1 cellular context compared by ENCODE assay signal in genomic region chr12:64621257-64621942, GRCh38.
A peak's percentile ranks its signal among the peaks of the same experiment; 100 is the strongest.
TF ChIP-seq lines count a peak whose summit lies in the region.

No MANE protein-coding gene starts in this region.

TF ChIP-seq in GM12878, 131 proteins besides CTCF, POLR2A, EP300 and RAD21 (continued from another document):
- TF ChIP-seq, protein P1, sequence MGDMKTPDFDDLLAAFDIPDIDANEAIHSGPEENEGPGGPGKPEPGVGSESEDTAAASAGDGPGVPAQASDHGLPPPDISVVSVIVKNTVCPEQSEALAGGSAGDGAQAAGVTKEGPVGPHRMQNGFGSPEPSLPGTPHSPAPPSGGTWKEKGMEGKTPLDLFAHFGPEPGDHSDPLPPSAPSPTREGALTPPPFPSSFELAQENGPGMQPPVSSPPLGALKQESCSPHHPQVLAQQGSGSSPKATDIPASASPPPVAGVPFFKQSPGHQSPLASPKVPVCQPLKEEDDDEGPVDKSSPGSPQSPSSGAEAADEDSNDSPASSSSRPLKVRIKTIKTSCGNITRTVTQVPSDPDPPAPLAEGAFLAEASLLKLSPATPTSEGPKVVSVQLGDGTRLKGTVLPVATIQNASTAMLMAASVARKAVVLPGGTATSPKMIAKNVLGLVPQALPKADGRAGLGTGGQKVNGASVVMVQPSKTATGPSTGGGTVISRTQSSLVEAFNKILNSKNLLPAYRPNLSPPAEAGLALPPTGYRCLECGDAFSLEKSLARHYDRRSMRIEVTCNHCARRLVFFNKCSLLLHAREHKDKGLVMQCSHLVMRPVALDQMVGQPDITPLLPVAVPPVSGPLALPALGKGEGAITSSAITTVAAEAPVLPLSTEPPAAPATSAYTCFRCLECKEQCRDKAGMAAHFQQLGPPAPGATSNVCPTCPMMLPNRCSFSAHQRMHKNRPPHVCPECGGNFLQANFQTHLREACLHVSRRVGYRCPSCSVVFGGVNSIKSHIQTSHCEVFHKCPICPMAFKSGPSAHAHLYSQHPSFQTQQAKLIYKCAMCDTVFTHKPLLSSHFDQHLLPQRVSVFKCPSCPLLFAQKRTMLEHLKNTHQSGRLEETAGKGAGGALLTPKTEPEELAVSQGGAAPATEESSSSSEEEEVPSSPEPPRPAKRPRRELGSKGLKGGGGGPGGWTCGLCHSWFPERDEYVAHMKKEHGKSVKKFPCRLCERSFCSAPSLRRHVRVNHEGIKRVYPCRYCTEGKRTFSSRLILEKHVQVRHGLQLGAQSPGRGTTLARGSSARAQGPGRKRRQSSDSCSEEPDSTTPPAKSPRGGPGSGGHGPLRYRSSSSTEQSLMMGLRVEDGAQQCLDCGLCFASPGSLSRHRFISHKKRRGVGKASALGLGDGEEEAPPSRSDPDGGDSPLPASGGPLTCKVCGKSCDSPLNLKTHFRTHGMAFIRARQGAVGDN (IDR thresholded peaks at IDR 0.05): peak; percentile 87
- TF ChIP-seq EZH2 (IDR thresholded peaks at IDR 0.05; ENCODE audit: borderline replicate concordance, control insufficient read depth, low read depth, low read length) (no peak), PAX8 (IDR thresholded peaks at IDR 0.05) (peak; percentile 88), BHLHE40 (IDR thresholded peaks at IDR 0.05; ENCODE audit: borderline replicate concordance in 1 of 2, low read depth in 2 of 2, low read length in 1 of 2) (peak; percentile 19 to 40; a peak in 1 of 4 replicates), PAX5 (IDR thresholded peaks at IDR 0.05; ENCODE audit: borderline replicate concordance, low read depth, low read length) (peak; percentile 92)
- TF ChIP-seq, protein P2, sequence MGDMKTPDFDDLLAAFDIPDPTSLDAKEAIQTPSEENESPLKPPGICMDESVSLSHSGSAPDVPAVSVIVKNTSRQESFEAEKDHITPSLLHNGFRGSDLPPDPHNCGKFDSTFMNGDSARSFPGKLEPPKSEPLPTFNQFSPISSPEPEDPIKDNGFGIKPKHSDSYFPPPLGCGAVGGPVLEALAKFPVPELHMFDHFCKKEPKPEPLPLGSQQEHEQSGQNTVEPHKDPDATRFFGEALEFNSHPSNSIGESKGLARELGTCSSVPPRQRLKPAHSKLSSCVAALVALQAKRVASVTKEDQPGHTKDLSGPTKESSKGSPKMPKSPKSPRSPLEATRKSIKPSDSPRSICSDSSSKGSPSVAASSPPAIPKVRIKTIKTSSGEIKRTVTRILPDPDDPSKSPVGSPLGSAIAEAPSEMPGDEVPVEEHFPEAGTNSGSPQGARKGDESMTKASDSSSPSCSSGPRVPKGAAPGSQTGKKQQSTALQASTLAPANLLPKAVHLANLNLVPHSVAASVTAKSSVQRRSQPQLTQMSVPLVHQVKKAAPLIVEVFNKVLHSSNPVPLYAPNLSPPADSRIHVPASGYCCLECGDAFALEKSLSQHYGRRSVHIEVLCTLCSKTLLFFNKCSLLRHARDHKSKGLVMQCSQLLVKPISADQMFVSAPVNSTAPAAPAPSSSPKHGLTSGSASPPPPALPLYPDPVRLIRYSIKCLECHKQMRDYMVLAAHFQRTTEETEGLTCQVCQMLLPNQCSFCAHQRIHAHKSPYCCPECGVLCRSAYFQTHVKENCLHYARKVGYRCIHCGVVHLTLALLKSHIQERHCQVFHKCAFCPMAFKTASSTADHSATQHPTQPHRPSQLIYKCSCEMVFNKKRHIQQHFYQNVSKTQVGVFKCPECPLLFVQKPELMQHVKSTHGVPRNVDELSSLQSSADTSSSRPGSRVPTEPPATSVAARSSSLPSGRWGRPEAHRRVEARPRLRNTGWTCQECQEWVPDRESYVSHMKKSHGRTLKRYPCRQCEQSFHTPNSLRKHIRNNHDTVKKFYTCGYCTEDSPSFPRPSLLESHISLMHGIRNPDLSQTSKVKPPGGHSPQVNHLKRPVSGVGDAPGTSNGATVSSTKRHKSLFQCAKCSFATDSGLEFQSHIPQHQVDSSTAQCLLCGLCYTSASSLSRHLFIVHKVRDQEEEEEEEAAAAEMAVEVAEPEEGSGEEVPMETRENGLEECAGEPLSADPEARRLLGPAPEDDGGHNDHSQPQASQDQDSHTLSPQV (IDR thresholded peaks at IDR 0.05): peak; percentile 5; the same call in 1 of the 2 replicates
